ENCODE assay signal across 8 cellular contexts in the genomic region with DNA sequence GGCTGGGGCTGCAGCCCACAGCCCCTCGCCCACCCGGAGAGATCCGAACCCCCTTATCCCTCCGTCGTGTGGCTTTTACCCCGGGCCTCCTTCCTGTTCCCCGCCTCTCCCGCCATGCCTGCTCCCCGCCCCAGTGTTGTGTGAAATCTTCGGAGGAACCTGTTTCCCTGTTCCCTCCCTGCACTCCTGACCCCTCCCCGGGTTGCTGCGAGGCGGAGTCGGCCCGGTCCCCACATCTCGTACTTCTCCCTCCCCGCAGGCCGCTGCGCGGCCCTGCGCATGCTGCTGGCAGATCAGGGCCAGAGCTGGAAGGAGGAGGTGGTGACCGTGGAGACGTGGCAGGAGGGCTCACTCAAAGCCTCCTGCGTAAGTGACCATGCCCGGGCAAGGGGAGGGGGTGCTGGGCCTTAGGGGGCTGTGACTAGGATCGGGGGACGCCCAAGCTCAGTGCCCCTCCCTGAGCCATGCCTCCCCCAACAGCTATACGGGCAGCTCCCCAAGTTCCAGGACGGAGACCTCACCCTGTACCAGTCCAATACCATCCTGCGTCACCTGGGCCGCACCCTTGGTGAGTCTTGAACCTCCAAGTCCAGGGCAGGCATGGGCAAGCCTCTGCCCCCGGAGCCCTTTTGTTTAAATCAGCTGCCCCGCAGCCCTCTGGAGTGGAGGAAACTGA. TPM values are rescaled to one million over a fixed set of nuclear protein-coding genes. Genes with fewer than 3 reads are reported as not detected.
DNase-seq lines count a peak whose midpoint lies in the region; ATAC-seq and TF ChIP-seq lines count a peak whose summit lies in the region.

No MANE protein-coding gene starts in this region.

- H3K9me3 ChIP-seq in smooth muscle cell (replicated peaks; ENCODE audit: low read depth): no peaks in the 10 kb centered on the region

- ATAC-seq in HG02943 (IDR thresholded peaks at IDR 0.05; ENCODE audit: low read depth, unreplicated experiment): peak; percentile 5
- ATAC-seq in HG02610 (IDR thresholded peaks at IDR 0.05; ENCODE audit: unreplicated experiment): no peak

- no peaks in the 10 kb centered on the region for H3K9me3 Mint-ChIP-seq in chondrocyte (ENCODE audit: low read depth)

- H3F3A ChIP-seq in smooth muscle cell (ENCODE audit: low read depth): peaks cover 18% of the 10 kb centered on the region

- no peak overlapping the region for H2AFZ ChIP-seq in smooth muscle cell (ENCODE audit: low read depth)

- H4K20me1 ChIP-seq in smooth muscle cell (ENCODE audit: low read depth): peaks cover 29% of the 10 kb centered on the region

- H3K79me2 ChIP-seq in smooth muscle cell (ENCODE audit: low read depth): peaks cover 20% of the 10 kb centered on the region

- DNase-seq in CMK (ENCODE audit: low read depth): peak; percentile 58
- DNase-seq in SW480 (ENCODE audit: low spot score): peak; percentile 33
- DNase-seq in chondrocyte (ENCODE audit: low spot score): no peak
- DNase-seq in kidney epithelial cell (ENCODE audit: low read depth): no peak
- DNase-seq in smooth muscle cell (lab: John Stamatoyannopoulos, UW; ENCODE audit: unreplicated experiment): peak; percentile 26
- DNase-seq in NCI-H1105 (lab: John Stamatoyannopoulos, UW): no peak

- H3K36me3 Mint-ChIP-seq in chondrocyte (ENCODE audit: low read depth): peaks cover 23% of the 10 kb centered on the region

- no peaks in the 10 kb centered on the region for H3K27me3 ChIP-seq in kidney epithelial cell (ENCODE audit: control insufficient read depth, insufficient read depth, low read length)
- no peaks in the 10 kb centered on the region for H3K27me3 ChIP-seq in smooth muscle cell (ENCODE audit: low read depth)

- TF ChIP-seq CTCF in chondrocyte (IDR thresholded peaks at IDR 0.05): no peak
- TF ChIP-seq CTCF in kidney epithelial cell (IDR thresholded peaks at IDR 0.05; ENCODE audit: insufficient read depth, low read length, poor library complexity, severe bottlenecking): no peak
- no peak for TF ChIP-seq CTCF in smooth muscle cell (IDR thresholded peaks at IDR 0.05; ENCODE audit: borderline replicate concordance, insufficient read depth, poor library complexity, severe bottlenecking)

- H3K27ac Mint-ChIP-seq in chondrocyte (ENCODE audit: unreplicated experiment): peak overlapping the region; percentile 89

- H3K4me1 Mint-ChIP-seq in chondrocyte (ENCODE audit: low read depth): peaks cover 48% of the 10 kb centered on the region

- peak overlapping the region; percentile 95 for H3K4me2 ChIP-seq in smooth muscle cell

- WGBS in smooth muscle cell (ENCODE audit: low lambda C conversion rate): 12% methylated on average over 30 of the region's 33 CpGs

- H3K4me3 Mint-ChIP-seq in chondrocyte (ENCODE audit: unreplicated experiment): peak overlapping the region; percentile 87

- H3K4me1 ChIP-seq in smooth muscle cell (ENCODE audit: low read depth): peaks cover 17% of the 10 kb centered on the region

- peaks cover 15% of the 10 kb centered on the region for H3K27me3 Mint-ChIP-seq in chondrocyte (ENCODE audit: low read depth)

- H3K36me3 ChIP-seq in kidney epithelial cell (ENCODE audit: control insufficient read depth, insufficient read depth, low read length) (peaks cover 1% of the 10 kb centered on the region), smooth muscle cell (ENCODE audit: low read depth) (no peaks in the 10 kb centered on the region)

- H3K4me3 ChIP-seq in kidney epithelial cell (ENCODE audit: low read depth, low read length) (peak overlapping the region; percentile 70), smooth muscle cell (peak overlapping the region; percentile 89)

- H3K9ac ChIP-seq in smooth muscle cell (ENCODE audit: low read depth): peak overlapping the region; percentile 95

- H3K27ac ChIP-seq in smooth muscle cell (ENCODE audit: low read depth): peak overlapping the region; percentile 87

RNA-seq across cellular contexts. Expression of a gene that starts 0.7 kb away (rescaled TPM):
- 637 to 652 TPM (median 644 TPM) in 3 replicates for total RNA-seq in chondrocyte
- total RNA-seq in kidney epithelial cell: 1,390 and 1,923 TPM in 2 replicates
- total RNA-seq in smooth muscle cell: 739 and 874 TPM in 2 replicates
- 1,489 and 1,525 TPM in 2 replicates for polyA plus RNA-seq in smooth muscle cell

RNA-seq across cellular contexts. Expression of a gene that starts 22.4 kb away (rescaled TPM):
- total RNA-seq in chondrocyte (119 to 151 TPM (median 121 TPM) in 3 replicates), kidney epithelial cell (229 and 262 TPM in 2 replicates), smooth muscle cell (110 and 111 TPM in 2 replicates)
- 201 and 207 TPM in 2 replicates for polyA plus RNA-seq in smooth muscle cell

RNA-seq across cellular contexts. Expression of a gene that starts 45.4 kb away (rescaled TPM):
- total RNA-seq in chondrocyte: 8.4 to 12.6 TPM (median 11.3 TPM) in 3 replicates
- 5.1 TPM in 2 replicates for total RNA-seq in kidney epithelial cell
- total RNA-seq in smooth muscle cell: 0.67 and 9.2 TPM in 2 replicates
- 15.6 and 17.6 TPM in 2 replicates for polyA plus RNA-seq in smooth muscle cell

RNA-seq across cellular contexts. Expression of a gene that starts 55.2 kb away (rescaled TPM):
- not detected in 3 replicates for total RNA-seq in chondrocyte
- not detected in 2 replicates for total RNA-seq in kidney epithelial cell
- not detected in 2 replicates for total RNA-seq in smooth muscle cell
- polyA plus RNA-seq in smooth muscle cell: not detected in 2 replicates

Comparison
In these comparisons a context has a peak if more than half of its experiments do, and no peak if none do; other contexts are left out.
1. DNase-seq: peak in CMK (single experiment), SW480 (single experiment) and smooth muscle cell (single experiment); none in chondrocyte (single experiment), kidney epithelial cell (single experiment) and NCI-H1105 (single experiment).